ENCODE assay signal across 17 cellular contexts in the genomic region with DNA sequence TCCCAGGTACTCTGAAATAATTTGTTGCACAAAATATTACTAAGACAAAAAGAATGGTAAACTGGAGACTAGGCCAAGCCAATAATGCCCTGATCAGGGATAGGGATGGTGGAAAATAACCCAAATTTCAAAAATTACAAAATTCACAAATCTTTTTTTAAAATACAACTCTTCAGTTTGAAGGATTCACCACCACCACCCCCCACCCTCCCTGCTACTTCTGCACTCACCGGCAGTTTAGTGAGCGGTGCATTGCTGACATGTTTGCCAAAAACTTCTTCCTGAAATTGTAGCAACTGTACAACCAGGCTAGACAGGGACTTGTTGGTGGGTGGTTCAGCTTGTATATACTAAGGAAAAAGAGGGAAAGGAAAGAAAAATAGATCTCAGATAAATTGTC. TPM values are rescaled to one million over a fixed set of nuclear protein-coding genes. Genes with fewer than 3 reads are reported as not detected.
DNase-seq lines count a peak whose midpoint lies in the region; ATAC-seq and TF ChIP-seq lines count a peak whose summit lies in the region.
"Had no signal": no experiment of that assay in that cellular context is flagged by ENCODE, and none has a peak within 500 bp of the region (broad histone marks: within the 10 kb centered on the region; RNA-seq: fewer than 3 reads in every experiment).

No MANE protein-coding gene starts in this region.

- H3K27me3 ChIP-seq in IMR-90 (ENCODE audit: control insufficient read depth, insufficient read depth, low read length) (no peaks in the 10 kb centered on the region), osteoblast (ENCODE audit: insufficient read depth, low read length) (no peaks in the 10 kb centered on the region), BE2C (no peaks in the 10 kb centered on the region), neuronal stem cell (ENCODE audit: control insufficient read depth in 3 of 3, insufficient read depth in 3 of 3, low read depth in 1 of 3, low read length in 3 of 3) (no peaks in the 10 kb centered on the region)
- H3K27me3 ChIP-seq: spleen, transverse colon had no signal

- BruUV-seq in IMR-90 (replicated peaks; lab: Mats Ljungman, UMichigan) = no TSS peak

- no peak overlapping the region for H4K91ac ChIP-seq in IMR-90 (ENCODE audit: insufficient read depth, low read depth, low read length)
- H4K91ac ChIP-seq in neuronal stem cell (ENCODE audit: low read depth, low read length, poor library complexity) = no peak overlapping the region

- H3K4me3 ChIP-seq in IMR-90 (ENCODE audit: insufficient read depth, low read depth, low read length) (no peak overlapping the region), osteoblast (ENCODE audit: insufficient read depth, low read length) (no peak overlapping the region), BE2C (ENCODE audit: low read depth, low read length) (no peak overlapping the region), neuronal stem cell (ENCODE audit: low read length in 2 of 2) (no peak overlapping the region)

- TF ChIP-seq CTCF in IMR-90 (conservative IDR thresholded peaks at IDR 0.05; ENCODE audit: low read depth, low read length) = no peak
- TF ChIP-seq CTCF in osteoblast (IDR thresholded peaks at IDR 0.05; ENCODE audit: extremely low read depth, low read depth, low read length) = no peak
- TF ChIP-seq CTCF in BE2C (IDR thresholded peaks at IDR 0.05; ENCODE audit: low read depth, low read length) = no peak

- no peak overlapping the region for H2BK120ac ChIP-seq in IMR-90 (ENCODE audit: low read depth, low read length)
- no peak overlapping the region for H2BK120ac ChIP-seq in neuronal stem cell (ENCODE audit: low read depth, low read length)

- no CpG with 5 or more reads among the region's 2 CpGs for WGBS in IMR-90 (ENCODE audit: extremely low coverage in 2 of 2, insufficient read length in 1 of 2), 2 experiments
- WGBS in neuronal stem cell (ENCODE audit: extremely low coverage in 2 of 2, insufficient read length in 2 of 2, insufficient replicate concordance in 1 of 2), 2 donors = no CpG with 5 or more reads among the region's 2 CpGs

- peaks cover 14% of the 10 kb centered on the region; the same call in 1 of the 2 replicates for H4K20me1 ChIP-seq in IMR-90 (ENCODE audit: insufficient read depth, low read length)
- peaks cover 13% of the 10 kb centered on the region for H4K20me1 ChIP-seq in osteoblast (ENCODE audit: insufficient read depth, low read length)

- H2AFZ ChIP-seq in IMR-90 (replicated peaks; ENCODE audit: low read length, poor library complexity) = no peak overlapping the region
- no peak overlapping the region for H2AFZ ChIP-seq in osteoblast (ENCODE audit: low read length)
- H2AFZ ChIP-seq in neuronal stem cell (ENCODE audit: low read length) = no peak overlapping the region

- no peak overlapping the region for H3K18ac ChIP-seq in IMR-90 (ENCODE audit: low read depth, low read length)
- no peak overlapping the region for H3K18ac ChIP-seq in neuronal stem cell (ENCODE audit: low read length)

- H3K4me1 ChIP-seq in IMR-90 (ENCODE audit: control insufficient read depth, insufficient read depth, low read length) (peaks cover 7% of the 10 kb centered on the region), osteoblast (ENCODE audit: insufficient read depth, low read length) (peaks cover 23% of the 10 kb centered on the region), BE2C (no peaks in the 10 kb centered on the region), neuronal stem cell (ENCODE audit: control insufficient read depth in 2 of 2, insufficient read depth in 1 of 2, low read depth in 1 of 2, low read length in 2 of 2) (peaks cover 7 to 9% of the 10 kb centered on the region in 2 donors)

- no peak overlapping the region for H3K56ac ChIP-seq in IMR-90 (ENCODE audit: extremely low read depth, insufficient read depth, low read length)

- H3K23ac ChIP-seq in IMR-90 (ENCODE audit: low read depth, low read length) (peak overlapping the region; percentile 34; the same call in 1 of the 2 replicates), neuronal stem cell (ENCODE audit: low read depth, low read length, poor library complexity) (no peak overlapping the region)

- H2BK15ac ChIP-seq in IMR-90 (ENCODE audit: low read depth, low read length) (no peak overlapping the region), neuronal stem cell (ENCODE audit: low read length) (no peak overlapping the region)

- H3K9ac ChIP-seq in IMR-90 (ENCODE audit: low read depth, low read length) (no peak overlapping the region), neuronal stem cell (ENCODE audit: low read depth, low read length, poor library complexity) (no peak overlapping the region)

- ATAC-seq in IMR-90 (ENCODE audit: low read depth) = no peak
- ATAC-seq in activated naive CD8-positive, alpha-beta T cell treated with anti-CD3 and anti-CD28 coated beads, Interleukin-2, amount 50 U/mL, for 24 hours = no peak

- H3K14ac ChIP-seq in IMR-90 (replicated peaks; ENCODE audit: low read depth, low read length) = no peak overlapping the region
- H3K14ac ChIP-seq in neuronal stem cell (ENCODE audit: low read length) = no peak overlapping the region

- H4K5ac ChIP-seq in IMR-90 (ENCODE audit: low read depth, low read length) = no peak overlapping the region

- H3K9me1 ChIP-seq in IMR-90 (ENCODE audit: insufficient read depth, low read length) = peaks cover 5% of the 10 kb centered on the region; the same call in 1 of the 2 replicates

- H2BK20ac ChIP-seq in IMR-90 (ENCODE audit: low read depth, low read length) = no peak overlapping the region

- TF ChIP-seq POLR2A in IMR-90 (IDR thresholded peaks at IDR 0.05; ENCODE audit: low read depth, low read length) = no peak

- in situ Hi-C loops in IMR-90 (cut with MboI; ENCODE audit: low sequenced_read_pairs) = loop anchor here (5.0 kb wide), 1 partner anchor 60 kb away; the partner anchor contains the start of gene ESYT1

- H3K27ac ChIP-seq in IMR-90 (ENCODE audit: insufficient read depth, low read length) (no peak overlapping the region), osteoblast (ENCODE audit: low read depth, low read length) (no peak overlapping the region), neuronal stem cell (replicated peaks; ENCODE audit: low read length) (no peak overlapping the region)

- H2AK9ac ChIP-seq in IMR-90 (replicated peaks; ENCODE audit: low read depth, low read length, poor library complexity) = no peak overlapping the region

- H2BK5ac ChIP-seq in IMR-90 (ENCODE audit: low read depth, low read length, poor library complexity, severe bottlenecking) (no peak overlapping the region), neuronal stem cell (ENCODE audit: low read length) (no peak overlapping the region)

- peaks cover 22% of the 10 kb centered on the region for H3K36me3 ChIP-seq in IMR-90 (ENCODE audit: control insufficient read depth, insufficient read depth, low read length)
- H3K36me3 ChIP-seq in osteoblast (ENCODE audit: insufficient read depth, low read length) = peaks cover 32% of the 10 kb centered on the region
- peaks cover 37% of the 10 kb centered on the region for H3K36me3 ChIP-seq in BE2C
- peaks cover 25 to 58% of the 10 kb centered on the region in 2 donors for H3K36me3 ChIP-seq in neuronal stem cell (replicated peaks in 1 of 2; ENCODE audit: control insufficient read depth in 2 of 2, insufficient read depth in 2 of 2, low read length in 2 of 2)

- H3K9me3 Mint-ChIP-seq in activated CD4-positive, alpha-beta T cell treated with anti-CD3 and anti-CD28 coated beads, Interleukin-2, amount 10 ng/mL, durations not matched to agents 7 days and 5 days = no peaks in the 10 kb centered on the region
- no peaks in the 10 kb centered on the region for H3K9me3 Mint-ChIP-seq in activated naive CD8-positive, alpha-beta T cell treated with anti-CD3 and anti-CD28 coated beads, Interleukin-2, amount 50 U/mL, for 24 hours
- H3K9me3 Mint-ChIP-seq: activated B cell treated with CpG ODN at 0.5 μM for 24 hours had no signal

- DNase-seq in activated CD4-positive, alpha-beta T cell treated with anti-CD3 and anti-CD28 coated beads, Interleukin-2, amount 10 ng/mL, durations not matched to agents 7 days and 5 days = no peak
- no peak for DNase-seq in activated CD4-positive, alpha-beta T cell treated with anti-CD3 and anti-CD28 coated beads, Interleukin-2, amount 50 U/mL, for 4 hours
- DNase-seq in IMR-90 = no peak
- DNase-seq in activated naive CD8-positive, alpha-beta T cell treated with anti-CD3 and anti-CD28 coated beads, Interleukin-2, amount 50 U/mL, for 24 hours = no peak
- DNase-seq in osteoblast (ENCODE audit: insufficient read length, low spot score, missing footprints) = peak; percentile 52
- DNase-seq in BE2C = no peak
- no peak for DNase-seq in neuronal stem cell (ENCODE audit: low spot score)
- DNase-seq in central memory CD4-positive, alpha-beta T cell = no peak
- DNase-seq: activated B cell treated with CpG ODN at 0.5 μM for 24 hours, activated gamma-delta T cell, caudate nucleus, DMS153, NCI-H187, nucleus accumbens, SHP77 treated with DMSO at 0.1 percent for 48 hours, spleen, transverse colon had no signal

- H3K79me1 ChIP-seq in IMR-90 (ENCODE audit: low read depth in 1 of 2, low read length in 2 of 2) = peaks cover 27 to 46% of the 10 kb centered on the region in 2 experiments
- no peaks in the 10 kb centered on the region for H3K79me1 ChIP-seq in neuronal stem cell (ENCODE audit: low read depth, low read length)

- intact Hi-C loops in IMR-90 (cut with micrococcal nuclease) = no loop called here

- POLR2A ChIA-PET in activated CD4-positive, alpha-beta T cell treated with anti-CD3 and anti-CD28 coated beads, Interleukin-2, amount 10 ng/mL, durations not matched to agents 7 days and 5 days (lab: Charles Lee) = no interaction called here
- POLR2A ChIA-PET in IMR-90 (lab: Charles Lee; ENCODE audit: unreplicated experiment) = no interaction called here

- H4K8ac ChIP-seq in IMR-90 (ENCODE audit: low read depth in 2 of 2, low read length in 2 of 2) = no peak overlapping the region
- no peak overlapping the region for H4K8ac ChIP-seq in neuronal stem cell (ENCODE audit: low read depth, low read length)

- H2AK5ac ChIP-seq in IMR-90 (ENCODE audit: low read depth, low read length) = no peak overlapping the region
- no peak overlapping the region for H2AK5ac ChIP-seq in neuronal stem cell (ENCODE audit: low read depth, low read length)

- dilution Hi-C loops in IMR-90 (cut with HindIII; ENCODE audit: low sequenced_read_pairs, unreplicated experiment) = no loop called here

- H3K4me2 ChIP-seq in IMR-90 (ENCODE audit: low read depth, low read length) (no peak overlapping the region; the same call in 1 of the 2 replicates), osteoblast (ENCODE audit: insufficient read depth, low read length) (no peak overlapping the region), neuronal stem cell (ENCODE audit: insufficient read depth, low read length, poor library complexity, severe bottlenecking) (no peak overlapping the region)

- H3K4ac ChIP-seq in IMR-90 (ENCODE audit: low read depth, low read length) (no peak overlapping the region), neuronal stem cell (ENCODE audit: low read length) (no peak overlapping the region)

- no peak overlapping the region for H3K27ac Mint-ChIP-seq in activated CD4-positive, alpha-beta T cell treated with anti-CD3 and anti-CD28 coated beads, Interleukin-2, amount 10 ng/mL, durations not matched to agents 7 days and 5 days
- peak overlapping the region; percentile 90 for H3K27ac Mint-ChIP-seq in activated naive CD8-positive, alpha-beta T cell treated with anti-CD3 and anti-CD28 coated beads, Interleukin-2, amount 50 U/mL, for 24 hours

- H2BK12ac ChIP-seq in neuronal stem cell (ENCODE audit: low read length) = no peak overlapping the region

- H3K27me3 Mint-ChIP-seq in activated CD4-positive, alpha-beta T cell treated with anti-CD3 and anti-CD28 coated beads, Interleukin-2, amount 10 ng/mL, durations not matched to agents 7 days and 5 days = no peaks in the 10 kb centered on the region
- no peaks in the 10 kb centered on the region for H3K27me3 Mint-ChIP-seq in activated naive CD8-positive, alpha-beta T cell treated with anti-CD3 and anti-CD28 coated beads, Interleukin-2, amount 50 U/mL, for 24 hours
- H3K27me3 Mint-ChIP-seq: activated B cell treated with CpG ODN at 0.5 μM for 24 hours had no signal

- no peaks in the 10 kb centered on the region for H3K9me3 ChIP-seq in IMR-90 (ENCODE audit: control insufficient read depth, insufficient read depth, low read length)
- no peaks in the 10 kb centered on the region for H3K9me3 ChIP-seq in osteoblast (ENCODE audit: low read depth, low read length)
- no peaks in the 10 kb centered on the region for H3K9me3 ChIP-seq in BE2C
- H3K9me3 ChIP-seq in neuronal stem cell (replicated peaks in 1 of 2; ENCODE audit: control insufficient read depth in 2 of 2, insufficient read depth in 1 of 2, low read depth in 1 of 2, low read length in 2 of 2) = no peaks in the 10 kb centered on the region
- H3K9me3 ChIP-seq: spleen, transverse colon had no signal

- H3K4me1 Mint-ChIP-seq in activated CD4-positive, alpha-beta T cell treated with anti-CD3 and anti-CD28 coated beads, Interleukin-2, amount 10 ng/mL, durations not matched to agents 7 days and 5 days = peaks cover 43% of the 10 kb centered on the region
- H3K4me1 Mint-ChIP-seq in activated naive CD8-positive, alpha-beta T cell treated with anti-CD3 and anti-CD28 coated beads, Interleukin-2, amount 50 U/mL, for 24 hours = peaks cover 35% of the 10 kb centered on the region

- TF ChIP-seq RAD21 in IMR-90 (IDR thresholded peaks at IDR 0.05; ENCODE audit: low read length) = no peak

- CTCF ChIA-PET in activated CD4-positive, alpha-beta T cell treated with anti-CD3 and anti-CD28 coated beads, Interleukin-2, amount 10 ng/mL, durations not matched to agents 7 days and 5 days (lab: Charles Lee) = interaction anchor here (3.8 to 6.7 kb wide), 6 partner anchors 11 to 68 kb away, joined by 39 to 99 read pairs (median 80); partner anchors contain the start of genes ESYT1, MYL6, RNF41 and RPL41
- CTCF ChIA-PET in IMR-90 (lab: Yijun Ruan, JAX) = no interaction called here

- H3K79me2 ChIP-seq in osteoblast (ENCODE audit: insufficient read depth, low read length) = peaks cover 41% of the 10 kb centered on the region

- peak overlapping the region; percentile 90 for H3K4me3 Mint-ChIP-seq in activated CD4-positive, alpha-beta T cell treated with anti-CD3 and anti-CD28 coated beads, Interleukin-2, amount 10 ng/mL, durations not matched to agents 7 days and 5 days
- peak overlapping the region; percentile 90 for H3K4me3 Mint-ChIP-seq in activated naive CD8-positive, alpha-beta T cell treated with anti-CD3 and anti-CD28 coated beads, Interleukin-2, amount 50 U/mL, for 24 hours

- peaks cover 42% of the 10 kb centered on the region for H3K36me3 Mint-ChIP-seq in activated CD4-positive, alpha-beta T cell treated with anti-CD3 and anti-CD28 coated beads, Interleukin-2, amount 10 ng/mL, durations not matched to agents 7 days and 5 days (ENCODE audit: low read depth)
- peaks cover 31% of the 10 kb centered on the region for H3K36me3 Mint-ChIP-seq in activated naive CD8-positive, alpha-beta T cell treated with anti-CD3 and anti-CD28 coated beads, Interleukin-2, amount 50 U/mL, for 24 hours (ENCODE audit: low read depth)

RNA-seq across cellular contexts. Expression of gene SMARCC2, which starts 2.3 kb away (rescaled TPM):
- total RNA-seq in activated CD4-positive, alpha-beta T cell treated with anti-CD3 and anti-CD28 coated beads, Interleukin-2, amount 10 ng/mL, durations not matched to agents 7 days and 5 days = 100 to 1,000 TPM; 140 to 173 TPM
- total RNA-seq in IMR-90 (2012; rRNA removed) = 41.4 and 42.3 TPM in 2 replicates
- polyA plus RNA-seq in IMR-90 (2012; rRNA removed) = 43.8 and 44.3 TPM in 2 replicates
- polyA plus RNA-seq in IMR-90 (2012; cell fraction: cytosol; rRNA removed) = 13.3 and 20.0 TPM in 2 replicates
- 107 and 224 TPM in 2 replicates for polyA plus RNA-seq in IMR-90 (2012; cell fraction: nucleus; rRNA removed; ENCODE audit: low replicate concordance)
- 65.9 and 70.4 TPM in 2 replicates for total RNA-seq in osteoblast
- 57.8 TPM for polyA plus RNA-seq in BE2C (2012; ENCODE audit: insufficient read depth, insufficient read length, low read depth)
- polyA plus RNA-seq in neuronal stem cell (2013, experiment 1 of 2) = 69.4 TPM
- 66.2 TPM for polyA plus RNA-seq in neuronal stem cell (2013, experiment 2 of 2)

RNA-seq across cellular contexts. Expression of gene MYL6, which starts 28.8 kb away (rescaled TPM):
- total RNA-seq in activated CD4-positive, alpha-beta T cell treated with anti-CD3 and anti-CD28 coated beads, Interleukin-2, amount 10 ng/mL, durations not matched to agents 7 days and 5 days = 1,000 to 10,000 TPM; 1,336 to 1,525 TPM
- 4,816 and 6,155 TPM in 2 replicates for total RNA-seq in IMR-90 (2012; rRNA removed)
- 6,979 and 8,569 TPM in 2 replicates for polyA plus RNA-seq in IMR-90 (2012; rRNA removed)
- 4,737 and 9,751 TPM in 2 replicates for polyA plus RNA-seq in IMR-90 (2012; cell fraction: cytosol; rRNA removed)
- polyA plus RNA-seq in IMR-90 (2012; cell fraction: nucleus; rRNA removed; ENCODE audit: low replicate concordance) = 1,664 and 4,642 TPM in 2 replicates
- total RNA-seq in osteoblast = 848 and 873 TPM in 2 replicates
- polyA plus RNA-seq in BE2C (2012; ENCODE audit: insufficient read depth, insufficient read length, low read depth) = 1,641 TPM
- polyA plus RNA-seq in neuronal stem cell (2013, experiment 1 of 2) = 1,112 TPM
- polyA plus RNA-seq in neuronal stem cell (2013, experiment 2 of 2) = 1,108 TPM

RNA-seq across cellular contexts. Expression of gene MYL6B, which starts 34.6 kb away (rescaled TPM):
- 10 to 100 TPM; 56.6 to 63.4 TPM for total RNA-seq in activated CD4-positive, alpha-beta T cell treated with anti-CD3 and anti-CD28 coated beads, Interleukin-2, amount 10 ng/mL, durations not matched to agents 7 days and 5 days
- total RNA-seq in IMR-90 (2012; rRNA removed) (78.3 and 90.0 TPM in 2 replicates), osteoblast (49.8 and 53.9 TPM in 2 replicates)
- 112 and 117 TPM in 2 replicates for polyA plus RNA-seq in IMR-90 (2012; rRNA removed)
- polyA plus RNA-seq in IMR-90 (2012; cell fraction: cytosol; rRNA removed) = 121 and 135 TPM in 2 replicates
- 47.4 and 68.8 TPM in 2 replicates for polyA plus RNA-seq in IMR-90 (2012; cell fraction: nucleus; rRNA removed; ENCODE audit: low replicate concordance)
- polyA plus RNA-seq in BE2C (2012; ENCODE audit: insufficient read depth, insufficient read length, low read depth) = 334 TPM
- polyA plus RNA-seq in neuronal stem cell (2013, experiment 1 of 2) = 232 TPM
- 230 TPM for polyA plus RNA-seq in neuronal stem cell (2013, experiment 2 of 2)

RNA-seq across cellular contexts. Expression of gene RNF41, which starts 34.8 kb away (rescaled TPM):
- 10 to 100 TPM; 30.1 to 31.6 TPM for total RNA-seq in activated CD4-positive, alpha-beta T cell treated with anti-CD3 and anti-CD28 coated beads, Interleukin-2, amount 10 ng/mL, durations not matched to agents 7 days and 5 days
- total RNA-seq in IMR-90 (2012; rRNA removed) (191 and 272 TPM in 2 replicates), osteoblast (155 and 159 TPM in 2 replicates)
- 112 and 125 TPM in 2 replicates for polyA plus RNA-seq in IMR-90 (2012; rRNA removed)
- 83.1 and 122 TPM in 2 replicates for polyA plus RNA-seq in IMR-90 (2012; cell fraction: cytosol; rRNA removed)
- 45.0 and 90.2 TPM in 2 replicates for polyA plus RNA-seq in IMR-90 (2012; cell fraction: nucleus; rRNA removed; ENCODE audit: low replicate concordance)
- polyA plus RNA-seq in BE2C (2012; ENCODE audit: insufficient read depth, insufficient read length, low read depth) = 82.7 TPM
- 39.8 TPM for polyA plus RNA-seq in neuronal stem cell (2013, experiment 1 of 2)
- 39.4 TPM for polyA plus RNA-seq in neuronal stem cell (2013, experiment 2 of 2)

RNA-seq across cellular contexts. Expression of gene NABP2, which starts 37.2 kb away (rescaled TPM):
- total RNA-seq in activated CD4-positive, alpha-beta T cell treated with anti-CD3 and anti-CD28 coated beads, Interleukin-2, amount 10 ng/mL, durations not matched to agents 7 days and 5 days = 10 to 100 TPM; 56.7 to 63.5 TPM
- total RNA-seq in IMR-90 (2012; rRNA removed) (29.2 and 31.4 TPM in 2 replicates), osteoblast (26.8 and 27.4 TPM in 2 replicates)
- 37.4 and 42.5 TPM in 2 replicates for polyA plus RNA-seq in IMR-90 (2012; rRNA removed)
- 32.7 and 41.6 TPM in 2 replicates for polyA plus RNA-seq in IMR-90 (2012; cell fraction: cytosol; rRNA removed)
- 6.7 and 10.2 TPM in 2 replicates for polyA plus RNA-seq in IMR-90 (2012; cell fraction: nucleus; rRNA removed; ENCODE audit: low replicate concordance)
- 147 TPM for polyA plus RNA-seq in BE2C (2012; ENCODE audit: insufficient read depth, insufficient read length, low read depth)
- polyA plus RNA-seq in neuronal stem cell (2013, experiment 1 of 2) = 28.0 TPM
- polyA plus RNA-seq in neuronal stem cell (2013, experiment 2 of 2) = 28.1 TPM
